In genomic region chr7:69738396-69738889, GRCh38 we compare ENCODE assay signal across 10 cellular contexts.
DNase-seq lines count a peak whose midpoint lies in the region; ATAC-seq and TF ChIP-seq lines count a peak whose summit lies in the region.
"Had no signal": no experiment of that assay in that cellular context is flagged by ENCODE, and none has a peak within 500 bp of the region (broad histone marks: within the 10 kb centered on the region; RNA-seq: fewer than 3 reads in every experiment).

No MANE protein-coding gene starts in this region.

- intact Hi-C loops in PC-9 (cut with micrococcal nuclease; ENCODE audit: unreplicated experiment) = no loop called here

- H3K9me2 ChIP-seq in PC-9 (ENCODE audit: insufficient read depth) = no peaks in the 10 kb centered on the region

- ATAC-seq in GM21367 (IDR thresholded peaks at IDR 0.05; ENCODE audit: unreplicated experiment) (peak; percentile 50), HG03469 (IDR thresholded peaks at IDR 0.05; ENCODE audit: unreplicated experiment) (peak; percentile 48)

- H2AFZ ChIP-seq in PC-9 = no peak overlapping the region

- CTCF ChIA-PET in PC-9 (lab: Charles Lee) = no interaction called here

- BruUV-seq in PC-9 (replicated peaks; lab: Mats Ljungman, UMichigan) = no TSS peak

- no peaks in the 10 kb centered on the region for H3K36me3 ChIP-seq in MG63
- H3K36me3 ChIP-seq in PC-9 (ENCODE audit: low read depth) = no peaks in the 10 kb centered on the region

- POLR2A ChIA-PET in PC-9 (lab: Charles Lee; ENCODE audit: unreplicated experiment) = no interaction called here

- no peaks in the 10 kb centered on the region for H3K4me1 ChIP-seq in PC-9 (replicated peaks; ENCODE audit: insufficient read depth)

- no peak for TF ChIP-seq CTCF in PC-9 (conservative IDR thresholded peaks at IDR 0.05)

- H3K27me3 ChIP-seq in MG63 (no peaks in the 10 kb centered on the region), PC-9 (ENCODE audit: insufficient read depth, low read depth) (peaks cover 24% of the 10 kb centered on the region; the same call in 1 of the 2 replicates)

- no peak overlapping the region for H3K27ac ChIP-seq in PC-9

- H3K4me2 ChIP-seq in PC-9 = no peak overlapping the region

- no peak overlapping the region for H3K4me3 ChIP-seq in MG63
- H3K4me3 ChIP-seq in PC-9 = no peak overlapping the region
- H3K4me3 ChIP-seq: skin epidermis had no signal

- no peaks in the 10 kb centered on the region for H3F3A ChIP-seq in PC-9 (ENCODE audit: insufficient read depth, low read depth)

- no peaks in the 10 kb centered on the region for H3K79me2 ChIP-seq in PC-9 (ENCODE audit: low read depth)

- DNase-seq in ELF-1 (ENCODE audit: low read depth, low spot score) = peak; percentile 75
- peak; percentile 8 for DNase-seq in fibroblast of peridontal ligament (ENCODE audit: extremely low read depth)
- no peak for DNase-seq in stimulated activated CD4-positive, alpha-beta T cell treated with anti-CD3 and anti-CD28 coated beads, Interleukin-4, amount 100 ng/mL, for 1 hour
- no peak for DNase-seq in MG63
- DNase-seq in COR-L47 (lab: John Stamatoyannopoulos, UW) = no peak
- DNase-seq in PC-9 = no peak
- DNase-seq: activated naive CD8-positive, alpha-beta T cell treated with anti-CD3 and anti-CD28 coated beads, Interleukin-2, amount 10 ng/mL, durations not matched to agents 7 days and 5 days had no signal

- H3K9me3 ChIP-seq in MG63 = no peaks in the 10 kb centered on the region
- H3K9me3 ChIP-seq in PC-9 (ENCODE audit: insufficient read depth, low read depth) = no peaks in the 10 kb centered on the region

- no peaks in the 10 kb centered on the region for H4K20me1 ChIP-seq in PC-9 (ENCODE audit: insufficient read depth)

Comparison
In these comparisons a context has a peak if more than half of its experiments do, and no peak if none do; other contexts are left out.
1. DNase-seq: peak in ELF-1 (single experiment) and fibroblast of peridontal ligament (single experiment); none in stimulated activated CD4-positive, alpha-beta T cell treated with anti-CD3 and anti-CD28 coated beads, Interleukin-4, amount 100 ng/mL, for 1 hour (single experiment), MG63 (single experiment), COR-L47 (single experiment) and PC-9 (0 of 2).